Comparison of ENCODE assay signal across 14 cellular contexts in genomic region chr12:14959463-14959862, GRCh38. TPM values are rescaled to one million over a fixed set of nuclear protein-coding genes. Genes with fewer than 3 reads are reported as not detected.
DNase-seq lines count a peak whose midpoint lies in the region; ATAC-seq, FAIRE-seq and TF ChIP-seq lines count a peak whose summit lies in the region.
"Had no signal": no experiment of that assay in that cellular context is flagged by ENCODE, and none has a peak within 500 bp of the region (broad histone marks: within the 10 kb centered on the region; RNA-seq: fewer than 3 reads in every experiment).

No MANE protein-coding gene starts in this region.

- H3K27me3 Mint-ChIP-seq in T-helper 17 cell: no peaks in the 10 kb centered on the region
- H3K27me3 Mint-ChIP-seq in stimulated activated naive B cell treated with anti-CD40 and anti-IgM and Interleukin-4, amounts not matched to agents 10 μg/mL and 1 μg/mL and 100 μg/mL, for 72 hours: no peaks in the 10 kb centered on the region

- H3K9me3 Mint-ChIP-seq in stimulated activated naive B cell treated with anti-CD40 and anti-IgM and Interleukin-4, amounts not matched to agents 10 μg/mL and 1 μg/mL and 100 μg/mL, for 72 hours: no peaks in the 10 kb centered on the region
- H3K9me3 Mint-ChIP-seq: HFFc6 had no signal

- no peaks in the 10 kb centered on the region for H4K20me1 ChIP-seq in SK-N-SH (ENCODE audit: insufficient read depth)

- peak overlapping the region; percentile 82 for H3K4me2 ChIP-seq in SK-N-SH
- H3K4me2 ChIP-seq: A549 had no signal

- no peaks in the 10 kb centered on the region for H3K36me3 ChIP-seq in SK-N-SH (replicated peaks in 1 of 2; ENCODE audit: control insufficient read depth in 1 of 2, insufficient read depth in 2 of 2, low read length in 1 of 2)

- TF ChIP-seq CTCF in SK-N-SH (IDR thresholded peaks at IDR 0.05) (no peak), D721Med (IDR thresholded peaks at IDR 0.05; ENCODE audit: insufficient read depth, missing control alignments) (no peak)

- peaks cover 21% of the 10 kb centered on the region for H3K36me3 Mint-ChIP-seq in T-helper 17 cell (ENCODE audit: low read depth)
- peaks cover 10 to 14% of the 10 kb centered on the region in 2 donors for H3K36me3 Mint-ChIP-seq in stimulated activated naive B cell treated with anti-CD40 and anti-IgM and Interleukin-4, amounts not matched to agents 10 μg/mL and 1 μg/mL and 100 μg/mL, for 72 hours

- FAIRE-seq in D721Med (lab: Jason Lieb, UNC): no peak
- FAIRE-seq: A549 had no signal

- peak overlapping the region; percentile 100 for H3K4me3 Mint-ChIP-seq in T-helper 17 cell
- peak overlapping the region; percentile 98 to 99 for H3K4me3 Mint-ChIP-seq in stimulated activated naive B cell treated with anti-CD40 and anti-IgM and Interleukin-4, amounts not matched to agents 10 μg/mL and 1 μg/mL and 100 μg/mL, for 72 hours
- H3K4me3 Mint-ChIP-seq: HFFc6 had no signal

- peaks cover 68% of the 10 kb centered on the region for H3K79me2 ChIP-seq in SK-N-SH (ENCODE audit: insufficient read depth)

- H3K27ac Mint-ChIP-seq in T-helper 17 cell: peak overlapping the region; percentile 100
- H3K27ac Mint-ChIP-seq in stimulated activated naive B cell treated with anti-CD40 and anti-IgM and Interleukin-4, amounts not matched to agents 10 μg/mL and 1 μg/mL and 100 μg/mL, for 72 hours: peak overlapping the region; percentile 98
- H3K27ac Mint-ChIP-seq: HFFc6 had no signal

- CTCF ChIA-PET in SK-N-SH (lab: Yijun Ruan, JAX): interaction anchor here (2.1 kb wide), 1 partner anchor 36 kb away, joined by 5 read pairs; no protein-coding TSS in a partner anchor

- H3K4me1 ChIP-seq in SK-N-SH (ENCODE audit: control insufficient read depth in 1 of 2, insufficient read depth in 2 of 2, low read depth in 1 of 2, low read length in 1 of 2): peaks cover 8 to 36% of the 10 kb centered on the region in 2 experiments

- no peak overlapping the region for H2AFZ ChIP-seq in SK-N-SH (ENCODE audit: low read depth)

- no peak for TF ChIP-seq EP300 in SK-N-SH (IDR thresholded peaks at IDR 0.05; ENCODE audit: borderline replicate concordance in 1 of 2, low read depth in 1 of 2, low read length in 1 of 2)

- H3K9me2 ChIP-seq in SK-N-SH: no peaks in the 10 kb centered on the region

- H3K4me3 ChIP-seq in SK-N-SH (ENCODE audit: low read depth in 2 of 2, low read length in 1 of 2): no peak overlapping the region; a peak in 2 of 4 replicates
- H3K4me3 ChIP-seq: A549 had no signal

- H3F3A ChIP-seq in SK-N-SH (replicated peaks; ENCODE audit: insufficient read depth): peaks cover 35% of the 10 kb centered on the region

- peaks cover 58% of the 10 kb centered on the region for H3K4me1 Mint-ChIP-seq in T-helper 17 cell
- peaks cover 33 to 62% of the 10 kb centered on the region in 2 donors for H3K4me1 Mint-ChIP-seq in stimulated activated naive B cell treated with anti-CD40 and anti-IgM and Interleukin-4, amounts not matched to agents 10 μg/mL and 1 μg/mL and 100 μg/mL, for 72 hours

- no peaks in the 10 kb centered on the region for H3K9me3 ChIP-seq in SK-N-SH
- no peaks in the 10 kb centered on the region for H3K9me3 ChIP-seq in T-helper 17 cell (ENCODE audit: control insufficient read depth, low read length, poor library complexity, severe bottlenecking)
- H3K9me3 ChIP-seq: A549 had no signal

- 23% methylated on average over 3 of the region's 3 CpGs for WGBS in SK-N-SH (ENCODE audit: low lambda C conversion rate)

- ATAC-seq in SK-N-SH treated with all-trans-retinoic acid at 6 μM for 48 hours (no peak), T-helper 17 cell (no peak), Right ventricle myocardium superior (ENCODE audit: poor library complexity) (peak; percentile 11), GM18519 (IDR thresholded peaks at IDR 0.05; ENCODE audit: low FRiP score, unreplicated experiment) (no peak)
- ATAC-seq in stimulated activated naive B cell treated with anti-CD40 and anti-IgM and Interleukin-4, amounts not matched to agents 10 μg/mL and 1 μg/mL and 100 μg/mL, for 72 hours (replicated peaks): peak; percentile 35 to 36
- ATAC-seq: A549, PC-3 had no signal

- intact Hi-C loops in Right ventricle myocardium superior (cut with DNase I): no loop called here

- no peak for DNase-seq in SK-N-SH
- no peak for DNase-seq in T-helper 17 cell
- no peak for DNase-seq in Right ventricle myocardium superior
- no peak for DNase-seq in stimulated activated naive B cell treated with anti-CD40 and anti-IgM and Interleukin-4, amounts not matched to agents 10 μg/mL and 1 μg/mL and 100 μg/mL, for 72 hours
- DNase-seq in D721Med (ENCODE audit: insufficient read length, low spot score): no peak
- DNase-seq in DMS79 treated with DMSO at 0.1 percent for 48 hours (lab: John Stamatoyannopoulos, UW): no peak
- DNase-seq: activated effector memory CD4-positive, alpha-beta T cell treated with Interleukin-2 at 50 U/mL for 16 hours; HFFc6; PC-3 had no signal

- no peaks in the 10 kb centered on the region for H3K27me3 ChIP-seq in SK-N-SH (ENCODE audit: insufficient read depth)

- H3K27ac ChIP-seq in SK-N-SH (ENCODE audit: low read depth in 2 of 2, low read length in 1 of 2): peak overlapping the region in 1 of 2 experiments; percentile 94; a peak in 2 of 4 replicates
- H3K27ac ChIP-seq: A549 had no signal

- H3K9ac ChIP-seq in SK-N-SH: peak overlapping the region; percentile 80; the same call in 1 of the 2 replicates

- POLR2A ChIA-PET in SK-N-SH (lab: Yijun Ruan, JAX): no interaction called here

- TF ChIP-seq RAD21 in SK-N-SH (IDR thresholded peaks at IDR 0.05; ENCODE audit: low read length): no peak

TF ChIP-seq in SK-N-SH, 30 proteins besides CTCF, POLR2A, EP300 and RAD21:
- TF ChIP-seq YY1 (IDR thresholded peaks at IDR 0.05; ENCODE audit: low read depth) (no peak), MAX (IDR thresholded peaks at IDR 0.05; ENCODE audit: low read depth) (peak; percentile 18; the same call in 1 of the 2 replicates)

TF ChIP-seq in SK-N-SH treated with all-trans-retinoic acid at 6 μM for 48 hours, 23 proteins besides CTCF, POLR2A, EP300 and RAD21 (continues in another document):
- TF ChIP-seq CREB5 (CRISPR knock-in tag; IDR thresholded peaks at IDR 0.05; ENCODE audit: low read depth) (no peak), ISL1 (CRISPR knock-in tag; IDR thresholded peaks at IDR 0.05) (no peak), CSDC2 (CRISPR knock-in tag; IDR thresholded peaks at IDR 0.05) (no peak), ARNTL (CRISPR knock-in tag; IDR thresholded peaks at IDR 0.05; ENCODE audit: borderline replicate concordance, low read depth) (no peak), SNAI2 (CRISPR knock-in tag; IDR thresholded peaks at IDR 0.05) (no peak), OSR1 (CRISPR knock-in tag; IDR thresholded peaks at IDR 0.05) (no peak), BACH2 (CRISPR knock-in tag; IDR thresholded peaks at IDR 0.05; ENCODE audit: borderline replicate concordance) (no peak), TCF4 (CRISPR knock-in tag; IDR thresholded peaks at IDR 0.05; ENCODE audit: borderline replicate concordance) (no peak), GLIS3 (CRISPR knock-in tag; IDR thresholded peaks at IDR 0.05) (no peak), ZC3H10 (CRISPR knock-in tag; IDR thresholded peaks at IDR 0.05) (no peak)
- TF ChIP-seq, protein P1, sequence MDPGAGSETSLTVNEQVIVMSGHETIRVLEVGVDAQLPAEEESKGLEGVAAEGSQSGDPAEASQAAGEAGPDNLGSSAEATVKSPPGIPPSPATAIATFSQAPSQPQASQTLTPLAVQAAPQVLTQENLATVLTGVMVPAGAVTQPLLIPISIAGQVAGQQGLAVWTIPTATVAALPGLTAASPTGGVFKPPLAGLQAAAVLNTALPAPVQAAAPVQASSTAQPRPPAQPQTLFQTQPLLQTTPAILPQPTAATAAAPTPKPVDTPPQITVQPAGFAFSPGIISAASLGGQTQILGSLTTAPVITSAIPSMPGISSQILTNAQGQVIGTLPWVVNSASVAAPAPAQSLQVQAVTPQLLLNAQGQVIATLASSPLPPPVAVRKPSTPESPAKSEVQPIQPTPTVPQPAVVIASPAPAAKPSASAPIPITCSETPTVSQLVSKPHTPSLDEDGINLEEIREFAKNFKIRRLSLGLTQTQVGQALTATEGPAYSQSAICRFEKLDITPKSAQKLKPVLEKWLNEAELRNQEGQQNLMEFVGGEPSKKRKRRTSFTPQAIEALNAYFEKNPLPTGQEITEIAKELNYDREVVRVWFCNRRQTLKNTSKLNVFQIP (CRISPR knock-in tag; IDR thresholded peaks at IDR 0.05; ENCODE audit: borderline replicate concordance, low read depth): no peak

RNA-seq across cellular contexts. Expression of gene ARHGDIB, which starts 1.9 kb away (rescaled TPM):
- 362 and 393 TPM in 2 replicates for polyA plus RNA-seq in SK-N-SH (2012; rRNA removed)
- 353 and 368 TPM in 2 replicates for polyA plus RNA-seq in SK-N-SH (2012; cell fraction: cytosol; rRNA removed)
- 212 and 243 TPM in 2 replicates for polyA plus RNA-seq in SK-N-SH (2012; cell fraction: nucleus; rRNA removed)
- total RNA-seq in T-helper 17 cell (100 to 1,000 TPM; 895 to 936 TPM), Right ventricle myocardium superior (49.9 TPM)
- total RNA-seq: myocyte had no signal

RNA-seq across cellular contexts. Expression of gene PDE6H, which starts 13.4 kb away (rescaled TPM):
- polyA plus RNA-seq in SK-N-SH (2012; rRNA removed): not detected in 2 replicates
- polyA plus RNA-seq in SK-N-SH (2012; cell fraction: cytosol; rRNA removed): not detected in 2 replicates
- 0.10 TPM in 1 of 2 replicates, not detected in the other for polyA plus RNA-seq in SK-N-SH (2012; cell fraction: nucleus; rRNA removed)
- total RNA-seq in T-helper 17 cell: not detected
- total RNA-seq in Right ventricle myocardium superior: not detected
- total RNA-seq: epithelial cell of proximal tubule, HFFc6, myocyte, PC-3 had no signal
- polyA plus RNA-seq: A549 had no signal

RNA-seq across cellular contexts. Expression of gene ERP27, which starts 21.1 kb away (rescaled TPM):
- polyA plus RNA-seq in SK-N-SH (2012; rRNA removed): 0.64 and 1.1 TPM in 2 replicates
- 1.2 and 1.7 TPM in 2 replicates for polyA plus RNA-seq in SK-N-SH (2012; cell fraction: cytosol; rRNA removed)
- 0.22 and 0.58 TPM in 2 replicates for polyA plus RNA-seq in SK-N-SH (2012; cell fraction: nucleus; rRNA removed)
- total RNA-seq in T-helper 17 cell (10 to 100 TPM in 1 of 2 donors, 1 to 10 TPM in 1; 9.9 to 14.9 TPM), Right ventricle myocardium superior (0.24 TPM)
- total RNA-seq: HFFc6, myocyte, PC-3 had no signal

Comparison
In these comparisons a context has a peak if more than half of its experiments do, and no peak if none do; other contexts are left out.
1. ATAC-seq: peak in Right ventricle myocardium superior (single experiment) and stimulated activated naive B cell treated with anti-CD40 and anti-IgM and Interleukin-4, amounts not matched to agents 10 μg/mL and 1 μg/mL and 100 μg/mL, for 72 hours (2 of 2); none in SK-N-SH treated with all-trans-retinoic acid at 6 μM for 48 hours (single experiment), T-helper 17 cell (single experiment) and GM18519 (single experiment).
2. RNA of gene ARHGDIB, which starts 1.9 kb away (total RNA-seq): 895 to 936 TPM in T-helper 17 cell; 49.9 TPM in Right ventricle myocardium superior (single experiment); every median in the first group is over 10 times any median in the second.